33 cellular contexts compared by ENCODE assay signal in the genomic region with DNA sequence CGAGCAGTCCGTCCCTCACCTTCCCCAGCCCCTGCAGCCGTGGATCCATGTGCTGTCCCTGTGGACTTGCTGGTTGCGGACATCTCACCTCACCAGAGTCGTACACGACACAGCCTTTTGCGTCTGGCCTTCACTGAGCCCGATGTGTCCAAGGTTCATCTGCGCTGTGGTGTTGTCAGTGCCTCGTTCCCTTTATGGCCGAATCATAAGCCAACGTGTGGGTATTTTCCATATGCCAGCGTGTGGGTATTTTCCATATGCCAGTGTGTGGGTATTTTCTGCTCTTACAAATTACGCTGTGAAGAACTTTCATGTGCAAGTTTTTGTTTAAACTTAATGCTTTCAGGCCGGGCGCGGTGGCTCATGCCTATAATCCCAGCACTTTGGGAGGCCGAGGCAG. TPM values are rescaled to one million over a fixed set of nuclear protein-coding genes. Genes with fewer than 3 reads are reported as not detected.
"Had no signal": no experiment of that assay in that cellular context is flagged by ENCODE, and none has a peak within 500 bp of the region (broad histone marks: within the 10 kb centered on the region; RNA-seq: fewer than 3 reads in every experiment).

No MANE protein-coding gene starts in this region.

- H3K4me2 ChIP-seq: neural progenitor cell, smooth muscle cell had no signal

- H3K27me3 Mint-ChIP-seq: activated CD4-positive, alpha-beta memory T cell treated with anti-CD3 and anti-CD28 coated beads, Interleukin-2, amount 10 ng/mL, durations not matched to agents 7 days and 5 days; activated CD4-positive, alpha-beta T cell treated with anti-CD3 and anti-CD28 coated beads, Interleukin-2, amount 10 ng/mL, durations not matched to agents 7 days and 5 days; activated naive CD4-positive, alpha-beta T cell treated with anti-CD3 and anti-CD28 coated beads, Interleukin-2, amount 10 ng/mL, durations not matched to agents 7 days and 5 days; activated naive CD8-positive, alpha-beta T cell treated with anti-CD3 and anti-CD28 coated beads, Interleukin-2, amount 10 ng/mL, durations not matched to agents 7 days and 5 days; activated T-cell treated with anti-CD3 and anti-CD28 coated beads, Interleukin-2, amount 50 U/mL, for 24 hours; naive thymus-derived CD4-positive, alpha-beta T cell had no signal

- H3K36me3 ChIP-seq: neural progenitor cell had no signal

- H3K27ac Mint-ChIP-seq: activated CD4-positive, alpha-beta memory T cell treated with anti-CD3 and anti-CD28 coated beads, Interleukin-2, amount 10 ng/mL, durations not matched to agents 7 days and 5 days; activated CD4-positive, alpha-beta T cell treated with anti-CD3 and anti-CD28 coated beads, Interleukin-2, amount 10 ng/mL, durations not matched to agents 7 days and 5 days; activated naive CD4-positive, alpha-beta T cell treated with anti-CD3 and anti-CD28 coated beads, Interleukin-2, amount 10 ng/mL, durations not matched to agents 7 days and 5 days; activated naive CD8-positive, alpha-beta T cell treated with anti-CD3 and anti-CD28 coated beads, Interleukin-2, amount 10 ng/mL, durations not matched to agents 7 days and 5 days; activated T-cell treated with anti-CD3 and anti-CD28 coated beads, Interleukin-2, amount 50 U/mL, for 24 hours; neural progenitor cell had no signal

- H3K27ac ChIP-seq: brain microvascular endothelial cell, coronary artery, neural progenitor cell, sigmoid colon, tibial nerve had no signal

- FAIRE-seq: astrocyte, islet of Langerhans had no signal

- H3K4me3 ChIP-seq: coronary artery, gastroesophageal sphincter, neural progenitor cell, sigmoid colon, smooth muscle cell, tibial nerve had no signal

- H3K9me3 Mint-ChIP-seq: activated CD4-positive, alpha-beta memory T cell treated with anti-CD3 and anti-CD28 coated beads, Interleukin-2, amount 10 ng/mL, durations not matched to agents 7 days and 5 days; activated CD4-positive, alpha-beta T cell treated with anti-CD3 and anti-CD28 coated beads, Interleukin-2, amount 10 ng/mL, durations not matched to agents 7 days and 5 days; activated naive CD4-positive, alpha-beta T cell treated with anti-CD3 and anti-CD28 coated beads, Interleukin-2, amount 10 ng/mL, durations not matched to agents 7 days and 5 days; activated naive CD8-positive, alpha-beta T cell treated with anti-CD3 and anti-CD28 coated beads, Interleukin-2, amount 10 ng/mL, durations not matched to agents 7 days and 5 days; activated T-cell treated with anti-CD3 and anti-CD28 coated beads, Interleukin-2, amount 50 U/mL, for 24 hours; naive thymus-derived CD4-positive, alpha-beta T cell; neural progenitor cell had no signal

- H3K4me3 Mint-ChIP-seq: activated CD4-positive, alpha-beta memory T cell treated with anti-CD3 and anti-CD28 coated beads, Interleukin-2, amount 10 ng/mL, durations not matched to agents 7 days and 5 days; activated CD4-positive, alpha-beta T cell treated with anti-CD3 and anti-CD28 coated beads, Interleukin-2, amount 10 ng/mL, durations not matched to agents 7 days and 5 days; activated naive CD4-positive, alpha-beta T cell treated with anti-CD3 and anti-CD28 coated beads, Interleukin-2, amount 10 ng/mL, durations not matched to agents 7 days and 5 days; activated T-cell treated with anti-CD3 and anti-CD28 coated beads, Interleukin-2, amount 50 U/mL, for 24 hours; neural progenitor cell had no signal

- H2AFZ ChIP-seq: neural progenitor cell had no signal

- H3K27me3 ChIP-seq: brain microvascular endothelial cell, dorsolateral prefrontal cortex, gastroesophageal sphincter, neural progenitor cell, sigmoid colon, tibial nerve had no signal

- H3K9me3 ChIP-seq: gastroesophageal sphincter, sigmoid colon, tibial nerve had no signal

- H3K9ac ChIP-seq: neural progenitor cell had no signal

- DNase-seq: activated CD4-positive, alpha-beta memory T cell treated with anti-CD3 and anti-CD28 coated beads, Interleukin-2, amount 10 ng/mL, durations not matched to agents 7 days and 5 days; activated CD4-positive, alpha-beta T cell treated with anti-CD3 and anti-CD28 coated beads, Interleukin-2, amount 10 ng/mL, durations not matched to agents 7 days and 5 days; activated CD4-positive, CD25-positive, alpha-beta regulatory T cell treated with anti-CD3 and anti-CD28 coated beads, Interleukin-2, amount 50 U/mL, for 72 hours; activated CD8-positive, alpha-beta memory T cell treated with anti-CD3 and anti-CD28 coated beads, Interleukin-2, amount 50 U/mL, for 48 hours; activated naive CD4-positive, alpha-beta T cell treated with anti-CD3 and anti-CD28 coated beads, Interleukin-2, amount 10 ng/mL, durations not matched to agents 7 days and 5 days; activated naive CD8-positive, alpha-beta T cell treated with anti-CD3 and anti-CD28 coated beads, Interleukin-2, amount 10 ng/mL, durations not matched to agents 7 days and 5 days; activated T-cell treated with anti-CD3 and anti-CD28 coated beads, Interleukin-2, amount 50 U/mL, for 24 hours; amniotic stem cell; brain microvascular endothelial cell; effector memory CD4-positive, alpha-beta T cell; erythroblast; head of caudate nucleus; mammary epithelial cell; naive thymus-derived CD4-positive, alpha-beta T cell; sigmoid colon; stimulated activated CD4-positive, alpha-beta T cell treated with anti-CD3 and anti-CD28 coated beads, Interleukin-15, amount 100 ng/mL, for 24 hours; stimulated activated CD4-positive, alpha-beta T cell treated with anti-CD3 and anti-CD28 coated beads, Interleukin-2, amount 100 ng/mL, for 24 hours; stimulated activated naive CD4-positive, alpha-beta T cell had no signal

RNA-seq across cellular contexts. Expression of a gene that starts 56.3 kb away (rescaled TPM):
- total RNA-seq: activated CD4-positive, alpha-beta memory T cell treated with anti-CD3 and anti-CD28 coated beads, Interleukin-2, amount 10 ng/mL, durations not matched to agents 7 days and 5 days; activated CD4-positive, alpha-beta T cell treated with anti-CD3 and anti-CD28 coated beads, Interleukin-2, amount 10 ng/mL, durations not matched to agents 7 days and 5 days; activated naive CD8-positive, alpha-beta T cell treated with anti-CD3 and anti-CD28 coated beads, Interleukin-2, amount 10 ng/mL, durations not matched to agents 7 days and 5 days; cardiac septum; cerebellum; liver; naive thymus-derived CD4-positive, alpha-beta T cell; osteocyte; posterior vena cava; renal cortical epithelial cell; sigmoid colon; temporal lobe; tibial nerve had no signal
